27 cellular contexts compared by ENCODE assay signal in the genomic region with DNA sequence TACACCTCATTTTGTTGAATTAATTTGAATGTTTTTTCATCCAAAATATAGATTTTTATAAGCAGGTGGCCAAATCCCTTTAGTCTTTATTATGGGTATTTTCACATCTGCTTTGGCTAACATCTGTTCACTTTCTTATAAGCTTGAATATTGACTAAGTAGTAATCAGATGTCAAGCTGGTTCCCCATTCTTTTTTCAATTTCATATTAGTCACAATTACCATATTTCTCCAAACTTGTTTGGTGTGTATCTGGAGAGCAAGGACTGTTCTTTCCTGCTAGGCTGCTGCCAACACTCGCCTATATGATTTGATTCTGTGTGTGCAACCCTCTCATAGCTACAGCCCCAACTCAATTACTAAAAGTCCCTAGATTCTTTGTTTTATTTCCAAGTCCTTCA.
"Had no signal": no experiment of that assay in that cellular context is flagged by ENCODE, and none has a peak within 500 bp of the region (broad histone marks: within the 10 kb centered on the region; RNA-seq: fewer than 3 reads in every experiment).

No MANE protein-coding gene starts in this region.

- H3K4me1 ChIP-seq: neural progenitor cell, parathyroid adenoma, prostate gland, psoas muscle, right atrium auricular region, right lobe of liver, sigmoid colon, spleen had no signal

- ATAC-seq: naive thymus-derived CD8-positive, alpha-beta T cell; natural killer cell; natural killer cell treated with Interleukin-12 subunit alpha and Interleukin-12 subunit beta and Interleukin-15 and Interleukin-18, amount 100 ng/mL, for 72 hours; psoas muscle; right cardiac atrium; right lobe of liver; sciatic nerve had no signal

- H3K27me3 ChIP-seq: neural progenitor cell, neutrophil, ovary, pancreas, right atrium auricular region, right lobe of liver, sigmoid colon, spleen had no signal

- H3K9ac ChIP-seq: neural progenitor cell, parathyroid adenoma had no signal

- H3K4me3 ChIP-seq: neural progenitor cell, ovary, pancreas, prostate gland, psoas muscle, right atrium auricular region, right lobe of liver, sigmoid colon, skin epidermis, smooth muscle cell, spleen had no signal

- H2AFZ ChIP-seq: neural progenitor cell, parathyroid adenoma had no signal

- H3K4me2 ChIP-seq: neural progenitor cell, smooth muscle cell had no signal

- H3K27ac ChIP-seq: neural progenitor cell, neutrophil, ovary, pancreas, parathyroid adenoma, prostate gland, psoas muscle, right atrium auricular region, right lobe of liver, sigmoid colon, skin epidermis, spleen had no signal

- DNase-seq: naive thymus-derived CD8-positive, alpha-beta T cell; natural killer cell; nephron progenitor cell; nucleus accumbens; occipital lobe; ovary; pancreas; psoas muscle; retina; right cardiac atrium; right lobe of liver; sigmoid colon; small intestine; spleen; stimulated activated CD4-positive, alpha-beta T cell treated with anti-CD3 and anti-CD28 coated beads, Interleukin-12 subunit alpha, Interleukin-12 subunit beta, amount 100 ng/mL, for 4 hours; stimulated activated CD4-positive, alpha-beta T cell treated with anti-CD3 and anti-CD28 coated beads, Interleukin-15, amount 100 ng/mL, for 24 hours; stimulated activated CD4-positive, alpha-beta T cell treated with anti-CD3 and anti-CD28 coated beads, Interleukin-1b, Interleukin-23, amount 100 ng/mL, for 48 hours; stimulated activated CD4-positive, alpha-beta T cell treated with anti-CD3 and anti-CD28 coated beads, Interleukin-2, amount 100 ng/mL, for 24 hours had no signal

- H3K36me3 ChIP-seq: neural progenitor cell, neutrophil, ovary, pancreas, prostate gland, right atrium auricular region, right lobe of liver, sigmoid colon, spleen had no signal

- FAIRE-seq: pancreas, small intestine had no signal

- H3K9me3 ChIP-seq: ovary, pancreas, prostate gland, psoas muscle, right lobe of liver had no signal
